8 cellular contexts compared by ENCODE assay signal in genomic region chr6:31651602-31652191, GRCh38. TPM values are rescaled to one million over a fixed set of nuclear protein-coding genes. Genes with fewer than 3 reads are reported as not detected.
DNase-seq lines count a peak whose midpoint lies in the region; ATAC-seq and TF ChIP-seq lines count a peak whose summit lies in the region.

No MANE protein-coding gene starts in this region.

- no peak for TF ChIP-seq CTCF in C4-2B (conservative IDR thresholded peaks at IDR 0.05)
- TF ChIP-seq CTCF in osteoblast (IDR thresholded peaks at IDR 0.05; ENCODE audit: extremely low read depth, low read depth, low read length) = no peak

- H3K27me3 ChIP-seq in osteoblast (ENCODE audit: insufficient read depth, low read length) = no peaks in the 10 kb centered on the region

- H3K4me2 ChIP-seq in osteoblast (ENCODE audit: insufficient read depth, low read length) = peak overlapping the region; percentile 92

- H3K27ac ChIP-seq in C4-2B = peak overlapping the region; percentile 90
- H3K27ac ChIP-seq in osteoblast (ENCODE audit: low read depth, low read length) = peak overlapping the region; percentile 99

- no peaks in the 10 kb centered on the region for H3K9me3 Mint-ChIP-seq in activated T-helper 2 cell treated with anti-CD3 and anti-CD28 coated beads, Interferon-gamma antibody, Interleukin-2, Interleukin-4, amounts not matched to agents 10 μg/mL and 5 μg/mL and 100 μg/mL, durations not matched to agents 14 hours and 24 hours and 36 hours

- peaks cover 8% of the 10 kb centered on the region for H4K20me1 ChIP-seq in osteoblast (ENCODE audit: insufficient read depth, low read length)

- DNase-seq in NCI-H2196 (lab: John Stamatoyannopoulos, UW; ENCODE audit: unreplicated experiment) = peak; percentile 80
- no peak for DNase-seq in activated T-helper 2 cell treated with anti-CD3 and anti-CD28 coated beads, Interferon-gamma antibody, Interleukin-2, Interleukin-4, amounts not matched to agents 10 μg/mL and 5 μg/mL and 100 μg/mL, durations not matched to agents 14 hours and 24 hours and 36 hours (ENCODE audit: low spot score)
- DNase-seq in Right ventricle myocardium inferior (ENCODE audit: missing footprints) = no peak
- DNase-seq in osteoblast (ENCODE audit: insufficient read length, low spot score, missing footprints) = peak; percentile 97
- DNase-seq in NK-92 treated with Interleukin-12 subunit alpha and Interleukin-12 subunit beta, amount 100 ng/mL, for 24 hours (lab: John Stamatoyannopoulos, UW) = no peak

- H3K79me2 ChIP-seq in osteoblast (ENCODE audit: insufficient read depth, low read length) = peaks cover 65% of the 10 kb centered on the region

- no peaks in the 10 kb centered on the region for H3K27me3 Mint-ChIP-seq in activated T-helper 2 cell treated with anti-CD3 and anti-CD28 coated beads, Interferon-gamma antibody, Interleukin-2, Interleukin-4, amounts not matched to agents 10 μg/mL and 5 μg/mL and 100 μg/mL, durations not matched to agents 14 hours and 24 hours and 36 hours (ENCODE audit: low read depth)

- peak; percentile 25 for ATAC-seq in GM18517 (IDR thresholded peaks at IDR 0.05; ENCODE audit: unreplicated experiment)
- ATAC-seq in HG02973 (IDR thresholded peaks at IDR 0.05; ENCODE audit: unreplicated experiment) = peak; percentile 27
- peak; percentile 67 for ATAC-seq in Right ventricle myocardium inferior

- H2AFZ ChIP-seq in osteoblast (ENCODE audit: low read length) = peak overlapping the region; percentile 88

- peaks cover 19% of the 10 kb centered on the region for H3K4me1 ChIP-seq in osteoblast (ENCODE audit: insufficient read depth, low read length)

- H3K9me3 ChIP-seq in osteoblast (ENCODE audit: low read depth, low read length) = no peaks in the 10 kb centered on the region

- intact Hi-C loops in activated T-helper 2 cell treated with anti-CD3 and anti-CD28 coated beads, Interferon-gamma antibody, Interleukin-2, Interleukin-4, amounts not matched to agents 10 μg/mL and 5 μg/mL and 100 μg/mL, durations not matched to agents 14 hours and 24 hours and 36 hours (cut with micrococcal nuclease) = loop anchor here (1.0 to 10.0 kb wide), 8 partner anchors 9 to 964 kb away; partner anchors contain the start of genes AGPAT1, C6orf47, LTA and NFKBIL1
- intact Hi-C loops in Right ventricle myocardium inferior (cut with DNase I) = loop anchor here (1.0 kb wide), 2 partner anchors 14 to 31 kb away; partner anchors contain the start of gene PRRC2A

- peak overlapping the region; percentile 100 for H3K27ac Mint-ChIP-seq in activated T-helper 2 cell treated with anti-CD3 and anti-CD28 coated beads, Interferon-gamma antibody, Interleukin-2, Interleukin-4, amounts not matched to agents 10 μg/mL and 5 μg/mL and 100 μg/mL, durations not matched to agents 14 hours and 24 hours and 36 hours

- peaks cover 62% of the 10 kb centered on the region for H3K36me3 Mint-ChIP-seq in activated T-helper 2 cell treated with anti-CD3 and anti-CD28 coated beads, Interferon-gamma antibody, Interleukin-2, Interleukin-4, amounts not matched to agents 10 μg/mL and 5 μg/mL and 100 μg/mL, durations not matched to agents 14 hours and 24 hours and 36 hours (ENCODE audit: low read depth)

- H3K36me3 ChIP-seq in osteoblast (ENCODE audit: insufficient read depth, low read length) = peaks cover 26% of the 10 kb centered on the region

- H3K4me3 ChIP-seq in osteoblast (ENCODE audit: insufficient read depth, low read length) = peak overlapping the region; percentile 95

- peak overlapping the region; percentile 87 for H3K4me3 Mint-ChIP-seq in activated T-helper 2 cell treated with anti-CD3 and anti-CD28 coated beads, Interferon-gamma antibody, Interleukin-2, Interleukin-4, amounts not matched to agents 10 μg/mL and 5 μg/mL and 100 μg/mL, durations not matched to agents 14 hours and 24 hours and 36 hours (ENCODE audit: low read depth)

- peaks cover 34% of the 10 kb centered on the region for H3K4me1 Mint-ChIP-seq in activated T-helper 2 cell treated with anti-CD3 and anti-CD28 coated beads, Interferon-gamma antibody, Interleukin-2, Interleukin-4, amounts not matched to agents 10 μg/mL and 5 μg/mL and 100 μg/mL, durations not matched to agents 14 hours and 24 hours and 36 hours (ENCODE audit: low read depth)

RNA-seq across cellular contexts. Expression of gene BAG6, which starts 0.8 kb away (rescaled TPM):
- 330 and 335 TPM in 2 replicates for total RNA-seq in activated T-helper 2 cell treated with anti-CD3 and anti-CD28 coated beads, Interferon-gamma antibody, Interleukin-2, Interleukin-4, amounts not matched to agents 10 μg/mL and 5 μg/mL and 100 μg/mL, durations not matched to agents 14 hours and 24 hours and 36 hours
- 260 TPM for total RNA-seq in Right ventricle myocardium inferior
- 175 and 183 TPM in 2 replicates for total RNA-seq in osteoblast

RNA-seq across cellular contexts. Expression of gene APOM, which starts 4.0 kb away (rescaled TPM):
- 2.3 and 2.4 TPM in 2 replicates for total RNA-seq in activated T-helper 2 cell treated with anti-CD3 and anti-CD28 coated beads, Interferon-gamma antibody, Interleukin-2, Interleukin-4, amounts not matched to agents 10 μg/mL and 5 μg/mL and 100 μg/mL, durations not matched to agents 14 hours and 24 hours and 36 hours
- 0.87 TPM for total RNA-seq in Right ventricle myocardium inferior
- total RNA-seq in osteoblast = 1.1 and 1.2 TPM in 2 replicates

RNA-seq across cellular contexts. Expression of gene C6orf47, which starts 8.9 kb away (rescaled TPM):
- 18.1 and 19.3 TPM in 2 replicates for total RNA-seq in activated T-helper 2 cell treated with anti-CD3 and anti-CD28 coated beads, Interferon-gamma antibody, Interleukin-2, Interleukin-4, amounts not matched to agents 10 μg/mL and 5 μg/mL and 100 μg/mL, durations not matched to agents 14 hours and 24 hours and 36 hours
- 17.0 TPM for total RNA-seq in Right ventricle myocardium inferior
- 21.2 and 21.7 TPM in 2 replicates for total RNA-seq in osteoblast

RNA-seq across cellular contexts. Expression of gene GPANK1, which starts 13.1 kb away (rescaled TPM):
- total RNA-seq in activated T-helper 2 cell treated with anti-CD3 and anti-CD28 coated beads, Interferon-gamma antibody, Interleukin-2, Interleukin-4, amounts not matched to agents 10 μg/mL and 5 μg/mL and 100 μg/mL, durations not matched to agents 14 hours and 24 hours and 36 hours = 31.5 and 34.7 TPM in 2 replicates
- 17.1 TPM for total RNA-seq in Right ventricle myocardium inferior
- total RNA-seq in osteoblast = 22.1 and 23.9 TPM in 2 replicates

RNA-seq across cellular contexts. Expression of gene CSNK2B, which starts 14.2 kb away (rescaled TPM):
- total RNA-seq in activated T-helper 2 cell treated with anti-CD3 and anti-CD28 coated beads, Interferon-gamma antibody, Interleukin-2, Interleukin-4, amounts not matched to agents 10 μg/mL and 5 μg/mL and 100 μg/mL, durations not matched to agents 14 hours and 24 hours and 36 hours = 266 and 279 TPM in 2 replicates
- total RNA-seq in Right ventricle myocardium inferior = 97.3 TPM
- 124 and 150 TPM in 2 replicates for total RNA-seq in osteoblast

Comparison
In these comparisons a context has a peak if more than half of its experiments do, and no peak if none do; other contexts are left out.
1. DNase-seq: peak in NCI-H2196 (single experiment) and osteoblast (single experiment); none in activated T-helper 2 cell treated with anti-CD3 and anti-CD28 coated beads, Interferon-gamma antibody, Interleukin-2, Interleukin-4, amounts not matched to agents 10 μg/mL and 5 μg/mL and 100 μg/mL, durations not matched to agents 14 hours and 24 hours and 36 hours (single experiment), Right ventricle myocardium inferior (single experiment) and NK-92 treated with Interleukin-12 subunit alpha and Interleukin-12 subunit beta, amount 100 ng/mL, for 24 hours (single experiment).
2. Peak in every context shown above with its lines, with median percentiles within 50 percentile points of each other: ATAC-seq.